In the genomic region with DNA sequence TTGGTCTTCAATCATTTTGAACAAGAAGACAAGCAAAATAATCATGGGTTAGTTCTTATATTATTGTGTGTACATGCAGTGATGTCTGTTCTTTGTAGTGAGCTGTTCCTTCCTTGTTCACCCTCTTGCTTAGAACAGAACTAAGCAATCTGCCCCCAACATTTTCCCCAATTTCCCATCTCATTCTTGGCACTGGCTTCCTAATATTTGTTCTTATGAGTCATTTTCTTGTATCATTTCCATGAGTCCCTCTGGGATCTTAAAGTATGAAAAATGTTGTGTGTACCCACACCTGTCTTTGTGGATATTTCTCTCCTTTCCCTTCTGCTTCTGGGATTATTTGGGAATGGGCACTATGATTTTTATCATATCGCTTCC, we compare ENCODE assay signal across 19 cellular contexts. TPM values are rescaled to one million over a fixed set of nuclear protein-coding genes. Genes with fewer than 3 reads are reported as not detected.
"Had no signal": no experiment of that assay in that cellular context is flagged by ENCODE, and none has a peak within 500 bp of the region (broad histone marks: within the 10 kb centered on the region; RNA-seq: fewer than 3 reads in every experiment).

No MANE protein-coding gene starts in this region.

- H3K9ac ChIP-seq: neural progenitor cell had no signal

- H3K9me3 ChIP-seq: heart left ventricle, thoracic aorta had no signal

- H3K36me3 Mint-ChIP-seq: activated naive CD4-positive, alpha-beta T cell treated with anti-CD3 and anti-CD28 coated beads, Interleukin-2, amount 50 U/mL, for 72 hours; natural killer cell; neural progenitor cell had no signal

- H3K4me3 ChIP-seq: heart left ventricle, neural progenitor cell, thoracic aorta had no signal

- H3K36me3 ChIP-seq: heart left ventricle, neural progenitor cell, thoracic aorta had no signal

- H3K4me2 ChIP-seq: neural progenitor cell had no signal

- H3K27ac ChIP-seq: neural progenitor cell, thoracic aorta had no signal

- H3K9me3 Mint-ChIP-seq: activated naive CD4-positive, alpha-beta T cell treated with anti-CD3 and anti-CD28 coated beads, Interleukin-2, amount 50 U/mL, for 72 hours; activated T-cell treated with anti-CD3 and anti-CD28 coated beads, Interleukin-2, amount 50 U/mL, for 72 hours; natural killer cell; neural progenitor cell had no signal

- ATAC-seq: activated naive CD4-positive, alpha-beta T cell treated with anti-CD3 and anti-CD28 coated beads, Interleukin-2, amount 50 U/mL, for 72 hours; activated T-cell treated with anti-CD3 and anti-CD28 coated beads, Interleukin-2, amount 50 U/mL, for 72 hours had no signal

- H3K27ac Mint-ChIP-seq: activated naive CD4-positive, alpha-beta T cell treated with anti-CD3 and anti-CD28 coated beads, Interleukin-2, amount 50 U/mL, for 72 hours; activated T-cell treated with anti-CD3 and anti-CD28 coated beads, Interleukin-2, amount 50 U/mL, for 72 hours; natural killer cell; neural progenitor cell had no signal

- H2AFZ ChIP-seq: neural progenitor cell had no signal

- H3K4me3 Mint-ChIP-seq: activated T-cell treated with anti-CD3 and anti-CD28 coated beads, Interleukin-2, amount 50 U/mL, for 72 hours; natural killer cell; neural progenitor cell had no signal

- H3K4me1 Mint-ChIP-seq: neural progenitor cell had no signal

- H3K27me3 ChIP-seq: neural progenitor cell had no signal

- DNase-seq: activated CD4-positive, alpha-beta T cell treated with anti-CD3 and anti-CD28 coated beads for 4 hours; activated CD4-positive, alpha-beta T cell treated with anti-CD3 and anti-CD28 coated beads, Interleukin-2, amount 50 U/mL, for 4 hours; activated naive CD4-positive, alpha-beta T cell; activated T-cell treated with anti-CD3 and anti-CD28 coated beads for 4 hours; activated T-cell treated with anti-CD3 and anti-CD28 coated beads, Interleukin-2, amount 50 U/mL, for 72 hours; effector memory CD4-positive, alpha-beta T cell; erythroblast; foreskin fibroblast; midbrain; natural killer cell; posterior cingulate gyrus; stimulated activated CD4-positive, alpha-beta T cell treated with anti-CD3 and anti-CD28 coated beads, Interleukin-2, amount 100 ng/mL, for 48 hours; stimulated activated naive CD4-positive, alpha-beta T cell treated with Interleukin-2 at 50 U/mL for 16 hours had no signal

RNA-seq across cellular contexts. Expression of a gene that starts 3.5 kb away (rescaled TPM):
- total RNA-seq: dermis microvascular lymphatic vessel endothelial cell had no signal

RNA-seq across cellular contexts. Expression of a gene that starts 55.8 kb away (rescaled TPM):
- total RNA-seq: dermis microvascular lymphatic vessel endothelial cell, right cardiac atrium had no signal
- polyA plus RNA-seq: heart left ventricle, right cardiac atrium had no signal
